13 cellular contexts compared by ENCODE assay signal in genomic region chr9:135087899-135088347, GRCh38. TPM values are rescaled to one million over a fixed set of nuclear protein-coding genes. Genes with fewer than 3 reads are reported as not detected.
DNase-seq lines count a peak whose midpoint lies in the region; ATAC-seq and TF ChIP-seq lines count a peak whose summit lies in the region.
"Had no signal": no experiment of that assay in that cellular context is flagged by ENCODE, and none has a peak within 500 bp of the region (broad histone marks: within the 10 kb centered on the region; RNA-seq: fewer than 3 reads in every experiment).

No MANE protein-coding gene starts in this region.

- H3K4me1 ChIP-seq in mesendoderm (ENCODE audit: control insufficient read depth, low read depth, low read length) (no peaks in the 10 kb centered on the region), thoracic aorta (ENCODE audit: control insufficient read depth in 1 of 2, low read depth in 2 of 2) (peaks cover 6 to 27% of the 10 kb centered on the region in 2 donors)
- H3K4me1 ChIP-seq: HAP-1 had no signal

- no peaks in the 10 kb centered on the region for H3K27me3 ChIP-seq in MG63
- H3K27me3 ChIP-seq in mesendoderm (ENCODE audit: insufficient read depth, low read length, poor library complexity), result peaks cover 6% of the 10 kb centered on the region
- no peaks in the 10 kb centered on the region for H3K27me3 ChIP-seq in thoracic aorta (replicated peaks; ENCODE audit: insufficient read depth)

- no peak for ATAC-seq in thoracic aorta (ENCODE audit: insufficient number of reproducible peaks, low FRiP score, low read depth)
- no peak for ATAC-seq in HG03342 (IDR thresholded peaks at IDR 0.05; ENCODE audit: unreplicated experiment)
- ATAC-seq: activated CD8-positive, alpha-beta memory T cell treated with anti-CD3 and anti-CD28 coated beads, Interleukin-2, amount 10 ng/mL, durations not matched to agents 7 days and 5 days had no signal

- no peak overlapping the region for H2BK120ac ChIP-seq in mesendoderm (ENCODE audit: low read depth, low read length)

- H4K8ac ChIP-seq in mesendoderm (ENCODE audit: low read depth, low read length), result no peak overlapping the region

- H3K4ac ChIP-seq in mesendoderm (ENCODE audit: low read depth, low read length), result no peak overlapping the region

- no peak overlapping the region for H3K23ac ChIP-seq in mesendoderm (ENCODE audit: low read length)

- peak overlapping the region; percentile 80 for H3K4me2 ChIP-seq in mesendoderm (ENCODE audit: low read length)

- no peak overlapping the region for H2AK5ac ChIP-seq in mesendoderm (ENCODE audit: low read length)

- CTCF ChIA-PET in HEK293T (lab: Yijun Ruan, JAX), result no interaction called here

- WGBS in mesendoderm (ENCODE audit: extremely low coverage, insufficient coverage, low lambda C conversion rate), result no CpG with 5 or more reads among the region's 57 CpGs

- POLR2A ChIA-PET in HEK293T (lab: Yijun Ruan, JAX), result no interaction called here

- H3K4me3 ChIP-seq in MG63 (peak overlapping the region; percentile 43), mesendoderm (ENCODE audit: low read length) (peak overlapping the region; percentile 55), thoracic aorta (peak overlapping the region; percentile 61)
- H3K4me3 ChIP-seq: HAP-1 had no signal

- DNase-seq in MG63, result peak; percentile 20
- DNase-seq in dermis blood vessel endothelial cell, result peak; percentile 4
- DNase-seq in mesendoderm, result peak; percentile 30
- no peak for DNase-seq in thoracic aorta (ENCODE audit: low spot score)
- DNase-seq in HPDE6-E6E7 (ENCODE audit: extremely low spot score), result no peak
- no peak for DNase-seq in HEK293T (ENCODE audit: extremely low spot score)
- DNase-seq: effector memory CD4-positive, alpha-beta T cell; KG1; NCI-H187 treated with DMSO at 0.1 percent for 48 hours; T-helper 9 cell had no signal

- H3K9me3 ChIP-seq in MG63, result no peaks in the 10 kb centered on the region
- no peaks in the 10 kb centered on the region for H3K9me3 ChIP-seq in thoracic aorta
- H3K9me3 ChIP-seq: HAP-1 had no signal

- H3K79me2 ChIP-seq in mesendoderm (ENCODE audit: control insufficient read depth, insufficient read depth, low read length), result no peaks in the 10 kb centered on the region

- H3K79me1 ChIP-seq in mesendoderm (ENCODE audit: low read length), result no peaks in the 10 kb centered on the region

- no peak overlapping the region for H4K5ac ChIP-seq in mesendoderm (ENCODE audit: low read length)

- no peak overlapping the region for H2BK15ac ChIP-seq in mesendoderm (replicated peaks; ENCODE audit: low read depth)

- H2BK5ac ChIP-seq in mesendoderm (ENCODE audit: low read length), result no peak overlapping the region

- TF ChIP-seq CTCF in thoracic aorta (IDR thresholded peaks at IDR 0.05), result no peak

- H3K56ac ChIP-seq in mesendoderm (ENCODE audit: low read length), result peak overlapping the region; percentile 81

- H3K27ac ChIP-seq in mesendoderm (ENCODE audit: low read depth, low read length), result no peak overlapping the region
- H3K27ac ChIP-seq in thoracic aorta, result no peak overlapping the region

- peak overlapping the region; percentile 72 for H3K9ac ChIP-seq in mesendoderm (ENCODE audit: low read length)

- peak overlapping the region; percentile 7 for H3K18ac ChIP-seq in mesendoderm (ENCODE audit: low read length)

- H3K36me3 ChIP-seq in MG63, result no peaks in the 10 kb centered on the region; the same call in 1 of the 2 replicates
- H3K36me3 ChIP-seq in mesendoderm (ENCODE audit: control insufficient read depth, insufficient read depth, low read length), result peaks cover 1% of the 10 kb centered on the region
- H3K36me3 ChIP-seq in thoracic aorta, result no peaks in the 10 kb centered on the region
- H3K36me3 ChIP-seq: HAP-1 had no signal

TF ChIP-seq in HEK293T, 16 proteins besides CTCF, POLR2A, EP300 and RAD21:
- TF ChIP-seq NFRKB (IDR thresholded peaks at IDR 0.05), result no peak
- TF ChIP-seq SUZ12 (IDR thresholded peaks at IDR 0.05), result no peak
- TF ChIP-seq FOXK2 (IDR thresholded peaks at IDR 0.05), result no peak
- TF ChIP-seq LEF1 (IDR thresholded peaks at IDR 0.05; ENCODE audit: borderline replicate concordance), result no peak
- TF ChIP-seq FOXM1 (IDR thresholded peaks at IDR 0.05; ENCODE audit: borderline replicate concordance), result no peak
- TF ChIP-seq, protein P1, sequence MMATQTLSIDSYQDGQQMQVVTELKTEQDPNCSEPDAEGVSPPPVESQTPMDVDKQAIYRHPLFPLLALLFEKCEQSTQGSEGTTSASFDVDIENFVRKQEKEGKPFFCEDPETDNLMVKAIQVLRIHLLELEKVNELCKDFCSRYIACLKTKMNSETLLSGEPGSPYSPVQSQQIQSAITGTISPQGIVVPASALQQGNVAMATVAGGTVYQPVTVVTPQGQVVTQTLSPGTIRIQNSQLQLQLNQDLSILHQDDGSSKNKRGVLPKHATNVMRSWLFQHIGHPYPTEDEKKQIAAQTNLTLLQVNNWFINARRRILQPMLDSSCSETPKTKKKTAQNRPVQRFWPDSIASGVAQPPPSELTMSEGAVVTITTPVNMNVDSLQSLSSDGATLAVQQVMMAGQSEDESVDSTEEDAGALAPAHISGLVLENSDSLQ (IDR thresholded peaks at IDR 0.05), result no peak
- no peak for TF ChIP-seq TARDBP (IDR thresholded peaks at IDR 0.05)

RNA-seq across cellular contexts. Expression of gene OLFM1, which starts 0.5 kb away (rescaled TPM):
- 37.1 and 47.3 TPM in 2 replicates for total RNA-seq in MG63 (2014; rRNA removed; shearing (Covaris generic); ENCODE audit: low replicate concordance)
- total RNA-seq in dermis blood vessel endothelial cell, result 6.5 and 17.2 TPM in 2 replicates
- polyA plus RNA-seq in mesendoderm (2013, experiment 1 of 2), result 14.7 TPM
- polyA plus RNA-seq in mesendoderm (2013, experiment 2 of 2), result 15.0 TPM
- total RNA-seq in thoracic aorta, result 10 to 100 TPM; 14.5 to 24.5 TPM

Comparison
In these comparisons a context has a peak if more than half of its experiments do, and no peak if none do; other contexts are left out.
1. DNase-seq: peak in MG63 (single experiment), dermis blood vessel endothelial cell (single experiment) and mesendoderm (single experiment); none in thoracic aorta (single experiment), HPDE6-E6E7 (single experiment) and HEK293T (single experiment).
2. Peak in every context shown above with its lines, with median percentiles within 50 percentile points of each other: H3K4me3 ChIP-seq.